Comparison of ENCODE assay signal across 20 cellular contexts in the genomic region with DNA sequence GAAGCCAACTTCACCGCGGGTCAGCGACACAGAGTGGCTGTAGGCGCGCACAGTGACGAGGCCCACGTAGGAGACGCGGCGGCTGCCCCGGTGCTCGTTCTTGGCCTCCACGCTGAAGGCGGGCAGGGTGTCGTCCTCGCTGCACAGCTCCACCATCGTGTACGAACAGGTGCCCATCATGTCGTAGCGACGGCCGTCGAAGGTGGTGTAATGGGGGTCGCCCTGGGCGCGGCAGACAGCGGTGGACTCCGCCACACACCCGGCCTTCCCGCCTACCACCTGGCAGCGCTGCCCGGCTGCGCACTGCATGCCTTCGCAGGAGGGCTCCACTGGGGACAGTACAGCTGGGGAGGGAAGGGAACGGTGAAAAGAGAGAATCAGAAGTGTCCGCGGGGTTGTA.
"Had no signal": no experiment of that assay in that cellular context is flagged by ENCODE, and none has a peak within 500 bp of the region (broad histone marks: within the 10 kb centered on the region; RNA-seq: fewer than 3 reads in every experiment).

No MANE protein-coding gene starts in this region.

- H3K4me1 ChIP-seq: esophagus muscularis mucosa, heart right ventricle, pancreas, psoas muscle, testis had no signal

- H3K27ac ChIP-seq: coronary artery, dorsolateral prefrontal cortex, esophagus muscularis mucosa, heart right ventricle, neutrophil, pancreas, psoas muscle, testis, VCaP had no signal

- DNase-seq: activated CD4-positive, alpha-beta T cell treated with anti-CD3 and anti-CD28 coated beads for 4 hours; activated CD4-positive, alpha-beta T cell treated with anti-CD3 and anti-CD28 coated beads, Interleukin-2, amount 50 U/mL, for 4 hours; activated naive CD4-positive, alpha-beta T cell treated with Interleukin-2 at 50 U/mL for 16 hours; activated T-cell treated with anti-CD3 and anti-CD28 coated beads, Interleukin-2, amount 50 U/mL, for 72 hours; anterior cingulate cortex; dorsolateral prefrontal cortex; foreskin melanocyte; heart right ventricle; left ventricle myocardium superior; pancreas; psoas muscle; stimulated activated CD4-positive, alpha-beta T cell treated with anti-CD3 and anti-CD28 coated beads, Interleukin-15, amount 100 ng/mL, for 24 hours; stimulated activated naive CD4-positive, alpha-beta T cell; testis; trophoblast cell had no signal

- H3K4me2 ChIP-seq: smooth muscle cell had no signal

- H3K4me3 ChIP-seq: coronary artery, dorsolateral prefrontal cortex, esophagus muscularis mucosa, heart right ventricle, pancreas, psoas muscle, smooth muscle cell had no signal

- H3K9me3 ChIP-seq: neutrophil, pancreas, psoas muscle, testis had no signal

- H3K36me3 ChIP-seq: esophagus muscularis mucosa, heart right ventricle, neutrophil, pancreas had no signal

- H3K27me3 ChIP-seq: dorsolateral prefrontal cortex, pancreas, testis had no signal

- ATAC-seq: activated T-cell treated with anti-CD3 and anti-CD28 coated beads, Interleukin-2, amount 50 U/mL, for 72 hours; heart right ventricle; left ventricle myocardium superior; pancreas; psoas muscle had no signal
